In genomic region chr10:33697016-33697415, GRCh38 we compare ENCODE assay signal across 18 cellular contexts.
"Had no signal": no experiment of that assay in that cellular context is flagged by ENCODE, and none has a peak within 500 bp of the region (broad histone marks: within the 10 kb centered on the region; RNA-seq: fewer than 3 reads in every experiment).

No MANE protein-coding gene starts in this region.

- DNase-seq: activated CD4-positive, alpha-beta memory T cell treated with anti-CD3 and anti-CD28 coated beads for 36 hours; activated CD4-positive, alpha-beta T cell treated with anti-CD3 and anti-CD28 coated beads for 48 hours; activated naive CD4-positive, alpha-beta T cell treated with Interleukin-2 at 50 U/mL for 16 hours; activated naive CD8-positive, alpha-beta T cell treated with anti-CD3 and anti-CD28 coated beads, Interleukin-2, amount 10 ng/mL, durations not matched to agents 7 days and 5 days; activated T-cell treated with anti-CD3 and anti-CD28 coated beads, Interleukin-2, amount 50 U/mL, for 48 hours; amygdala; glutamatergic neuron; kidney glomerular epithelial cell; left ventricle myocardium inferior; naive thymus-derived CD8-positive, alpha-beta T cell; posterior cingulate gyrus; stimulated activated CD4-positive, alpha-beta T cell treated with anti-CD3 and anti-CD28 coated beads, Interleukin-2, amount 100 ng/mL, for 48 hours; stimulated activated CD8-positive, alpha-beta memory T cell treated with anti-CD3 and anti-CD28 coated beads, Interleukin-4, amount 100 ng/mL, for 48 hours; stimulated activated naive B cell treated with anti-CD40 and anti-IgM and Interleukin-4, amounts not matched to agents 10 μg/mL and 1 μg/mL and 100 μg/mL, for 72 hours; transverse colon had no signal

- H3K4me2 ChIP-seq: hepatocyte, neural progenitor cell had no signal

- ATAC-seq: naive thymus-derived CD8-positive, alpha-beta T cell; sciatic nerve; stimulated activated naive B cell treated with anti-CD40 and anti-IgM and Interleukin-4, amounts not matched to agents 10 μg/mL and 1 μg/mL and 100 μg/mL, for 72 hours had no signal

- H3K27ac ChIP-seq: hepatocyte, left ventricle myocardium inferior, neural progenitor cell, transverse colon had no signal

- H3K4me3 ChIP-seq: hepatocyte, left ventricle myocardium inferior, neural progenitor cell, transverse colon had no signal

- H3K36me3 ChIP-seq: left ventricle myocardium inferior, neural progenitor cell, transverse colon had no signal

- H3K9ac ChIP-seq: neural progenitor cell had no signal

- H3K27me3 ChIP-seq: hepatocyte, neural progenitor cell, transverse colon had no signal

- H3K79me2 ChIP-seq: hepatocyte had no signal

- H3K9me3 ChIP-seq: transverse colon had no signal

- H2AFZ ChIP-seq: hepatocyte, neural progenitor cell had no signal

- H3K4me1 ChIP-seq: left ventricle myocardium inferior, transverse colon had no signal
